14 cellular contexts compared by ENCODE assay signal in genomic region chr18:77560334-77560970, GRCh38.
DNase-seq lines count a peak whose midpoint lies in the region; ATAC-seq, FAIRE-seq and TF ChIP-seq lines count a peak whose summit lies in the region.
"Had no signal": no experiment of that assay in that cellular context is flagged by ENCODE, and none has a peak within 500 bp of the region (broad histone marks: within the 10 kb centered on the region; RNA-seq: fewer than 3 reads in every experiment).

No MANE protein-coding gene starts in this region.

- H3K4me1 ChIP-seq in A549 (peaks cover 3% of the 10 kb centered on the region; the same call in 1 of the 3 replicates), Panc1 (ENCODE audit: control insufficient read depth, insufficient read depth, low read length) (no peaks in the 10 kb centered on the region; the same call in 1 of the 2 replicates), HAP-1 (no peaks in the 10 kb centered on the region), stomach (no peaks in the 10 kb centered on the region), right atrium auricular region (no peaks in the 10 kb centered on the region)
- H3K4me1 ChIP-seq: breast epithelium, heart left ventricle had no signal

- H3K27me3 ChIP-seq in Panc1 (ENCODE audit: control insufficient read depth, insufficient read depth, low read length) (no peaks in the 10 kb centered on the region), HAP-1 (ENCODE audit: low read depth) (no peaks in the 10 kb centered on the region), stomach (no peaks in the 10 kb centered on the region), right atrium auricular region (no peaks in the 10 kb centered on the region)
- H3K27me3 ChIP-seq: heart left ventricle had no signal

- CTCF ChIA-PET in A549 (lab: Yijun Ruan, JAX) (no interaction called here), Panc1 (lab: Charles Lee) (no interaction called here)

- BruUV-seq in Panc1 (replicated peaks; lab: Mats Ljungman, UMichigan), result no TSS peak

- H3K36me3 ChIP-seq in Panc1 (ENCODE audit: control insufficient read depth, insufficient read depth, low read length) (no peaks in the 10 kb centered on the region), HAP-1 (replicated peaks) (no peaks in the 10 kb centered on the region), stomach (no peaks in the 10 kb centered on the region), right atrium auricular region (no peaks in the 10 kb centered on the region)
- H3K36me3 ChIP-seq: breast epithelium, heart left ventricle had no signal

- intact Hi-C loops in Panc1 (cut with micrococcal nuclease; ENCODE audit: unreplicated experiment), result no loop called here
- intact Hi-C loops in stomach (cut with DNase I; ENCODE audit: low total_unique reads), result no loop called here

- no peak for TF ChIP-seq CTCF in A549 (IDR thresholded peaks at IDR 0.05)
- TF ChIP-seq CTCF in Panc1 (IDR thresholded peaks at IDR 0.05), result no peak
- no peak for TF ChIP-seq CTCF in stomach (IDR thresholded peaks at IDR 0.05)
- TF ChIP-seq CTCF in right atrium auricular region (IDR thresholded peaks at IDR 0.05), result no peak

- ATAC-seq in A549 (peak in 1 of 2 experiments; percentile 53; a peak in 2 of 6 replicates), GM18909 (IDR thresholded peaks at IDR 0.05; ENCODE audit: poor library complexity, unreplicated experiment) (peak; percentile 89), HG02870 (IDR thresholded peaks at IDR 0.05; ENCODE audit: unreplicated experiment) (peak; percentile 88), Panc1 (peak; percentile 91)
- ATAC-seq: K562 had no signal

- POLR2A ChIA-PET in A549 (lab: Yijun Ruan, JAX) (no interaction called here), Panc1 (lab: Charles Lee) (no interaction called here)

- no peak for TF ChIP-seq RAD21 in A549 (conservative IDR thresholded peaks at IDR 0.05 in 1 of 2, IDR thresholded peaks at IDR 0.05 in 1 of 2)

- 13% methylated on average over 3 of the region's 3 CpGs for WGBS in A549 (ENCODE audit: missing lambda C conversion rate)
- WGBS in stomach, 5 donors, result 69 to 73% (median 71%) methylated on average over 3 of the region's 3 CpGs

- no peak for FAIRE-seq in A549 (lab: Jason Lieb, UNC)
- FAIRE-seq: K562 had no signal

- in situ Hi-C loops in Panc1 (cut with HindIII; ENCODE audit: low pct_unique_long_range_greater_than_20kb, low sequenced_read_pairs), result no loop called here
- in situ Hi-C loops in HAP-1 (cut with MboI; ENCODE audit: low sequenced_read_pairs), result no loop called here

- H3K4me2 ChIP-seq in A549, result peak overlapping the region; percentile 38; the same call in 2 of the 3 replicates

- DNase-seq in A549 (ENCODE audit: low read depth in 1 of 2, low spot score in 1 of 2) (peak in 1 of 2 experiments; percentile 48), Panc1 (ENCODE audit: low read depth, low spot score) (peak; percentile 81), HAP-1 (ENCODE audit: low spot score in 2 of 2) (no peak), stomach (no peak), DMS53 treated with DMSO at 0.1 percent for 48 hours (lab: John Stamatoyannopoulos, UW; ENCODE audit: unreplicated experiment) (no peak), right atrium auricular region (ENCODE audit: low spot score) (no peak)
- DNase-seq: activated CD4-positive, alpha-beta T cell treated with anti-CD3 and anti-CD28 coated beads for 4 hours; CD8-positive, alpha-beta memory T cell; heart left ventricle; stimulated activated CD4-positive, alpha-beta T cell treated with anti-CD3 and anti-CD28 coated beads, Interleukin-2, amount 100 ng/mL, for 48 hours had no signal

- TF ChIP-seq EP300 in A549 (IDR thresholded peaks at IDR 0.05) (no peak), stomach (IDR thresholded peaks at IDR 0.05) (no peak)

- no peak overlapping the region; a peak in 1 of 6 replicates for H3K27ac ChIP-seq in A549
- no peak overlapping the region for H3K27ac ChIP-seq in Panc1 (ENCODE audit: low read length)
- no peak overlapping the region for H3K27ac ChIP-seq in stomach
- no peak overlapping the region for H3K27ac ChIP-seq in right atrium auricular region
- H3K27ac ChIP-seq: breast epithelium, heart left ventricle had no signal

- TF ChIP-seq POLR2A in A549 (IDR thresholded peaks at IDR 0.05; ENCODE audit: low read length), result no peak
- TF ChIP-seq POLR2A in stomach (IDR thresholded peaks at IDR 0.05), result no peak

- H3K4me3 ChIP-seq in A549, result no peak overlapping the region
- no peak overlapping the region for H3K4me3 ChIP-seq in Panc1 (ENCODE audit: low read depth in 2 of 2, low read length in 2 of 2)
- no peak overlapping the region for H3K4me3 ChIP-seq in HAP-1
- no peak overlapping the region for H3K4me3 ChIP-seq in stomach
- H3K4me3 ChIP-seq in right atrium auricular region, result no peak overlapping the region
- H3K4me3 ChIP-seq: breast epithelium, heart left ventricle, K562 had no signal

- H3K9me3 ChIP-seq in A549 (no peaks in the 10 kb centered on the region), Panc1 (ENCODE audit: control insufficient read depth, insufficient read depth, low read depth, low read length) (no peaks in the 10 kb centered on the region), HAP-1 (no peaks in the 10 kb centered on the region), stomach (no peaks in the 10 kb centered on the region), right atrium auricular region (no peaks in the 10 kb centered on the region)
- H3K9me3 ChIP-seq: breast epithelium, heart left ventricle had no signal

TF ChIP-seq in A549, 52 proteins besides CTCF, POLR2A, EP300 and RAD21:
- peak; percentile 33; the same call in 1 of the 2 replicates for TF ChIP-seq JUNB (IDR thresholded peaks at IDR 0.05)
- TF ChIP-seq ZSCAN20 (CRISPR knock-in tag; IDR thresholded peaks at IDR 0.05), result no peak
TF ChIP-seq in A549: peak in this region for 1.
